1 cellular context compared by ENCODE assay signal in genomic region chr20:388034-388994, GRCh38.
TF ChIP-seq lines count a peak whose summit lies in the region.

No MANE protein-coding gene starts in this region.

TF ChIP-seq in HepG2, 621 proteins besides CTCF, POLR2A, EP300 and RAD21 (continued from another document and continues in another):
- no peak for TF ChIP-seq MLXIP (CRISPR knock-in tag; IDR thresholded peaks at IDR 0.05; ENCODE audit: borderline replicate concordance)
- no peak for TF ChIP-seq ZNF256 (CRISPR knock-in tag; conservative IDR thresholded peaks at IDR 0.05)
- no peak for TF ChIP-seq GABPA (IDR thresholded peaks at IDR 0.05; ENCODE audit: low read depth, low read length)
- no peak for TF ChIP-seq GABPA (CRISPR knock-in tag; IDR thresholded peaks at IDR 0.05; ENCODE audit: low read depth)
- TF ChIP-seq TFE3 (CRISPR knock-in tag; IDR thresholded peaks at IDR 0.05), result no peak
- TF ChIP-seq ZNF883 (CRISPR knock-in tag; IDR thresholded peaks at IDR 0.05; ENCODE audit: not compliant biosample characterization), result peak; percentile 16
- TF ChIP-seq ZNF350 (CRISPR knock-in tag; IDR thresholded peaks at IDR 0.05; ENCODE audit: borderline replicate concordance, low read depth), result 0 out of 2 replicates have a peak, but pooled peaks have one; percentile 23
- no peak for TF ChIP-seq POGZ (CRISPR knock-in tag; IDR thresholded peaks at IDR 0.05)
- TF ChIP-seq, protein P1, sequence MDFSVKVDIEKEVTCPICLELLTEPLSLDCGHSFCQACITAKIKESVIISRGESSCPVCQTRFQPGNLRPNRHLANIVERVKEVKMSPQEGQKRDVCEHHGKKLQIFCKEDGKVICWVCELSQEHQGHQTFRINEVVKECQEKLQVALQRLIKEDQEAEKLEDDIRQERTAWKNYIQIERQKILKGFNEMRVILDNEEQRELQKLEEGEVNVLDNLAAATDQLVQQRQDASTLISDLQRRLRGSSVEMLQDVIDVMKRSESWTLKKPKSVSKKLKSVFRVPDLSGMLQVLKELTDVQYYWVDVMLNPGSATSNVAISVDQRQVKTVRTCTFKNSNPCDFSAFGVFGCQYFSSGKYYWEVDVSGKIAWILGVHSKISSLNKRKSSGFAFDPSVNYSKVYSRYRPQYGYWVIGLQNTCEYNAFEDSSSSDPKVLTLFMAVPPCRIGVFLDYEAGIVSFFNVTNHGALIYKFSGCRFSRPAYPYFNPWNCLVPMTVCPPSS (IDR thresholded peaks at IDR 0.05), result no peak
- TF ChIP-seq POLR2G (IDR thresholded peaks at IDR 0.05; ENCODE audit: low read depth, low read length), result peak; percentile 58
- TF ChIP-seq GATAD2A (CRISPR knock-in tag; IDR thresholded peaks at IDR 0.05), result no peak
- no peak for TF ChIP-seq RARG (CRISPR knock-in tag; IDR thresholded peaks at IDR 0.05; ENCODE audit: low read depth)
- TF ChIP-seq ZNF138 (CRISPR knock-in tag; IDR thresholded peaks at IDR 0.05; ENCODE audit: low read depth), result no peak
- no peak for TF ChIP-seq ZSCAN5A (CRISPR knock-in tag; IDR thresholded peaks at IDR 0.05; ENCODE audit: borderline replicate concordance)
- TF ChIP-seq, protein P2, sequence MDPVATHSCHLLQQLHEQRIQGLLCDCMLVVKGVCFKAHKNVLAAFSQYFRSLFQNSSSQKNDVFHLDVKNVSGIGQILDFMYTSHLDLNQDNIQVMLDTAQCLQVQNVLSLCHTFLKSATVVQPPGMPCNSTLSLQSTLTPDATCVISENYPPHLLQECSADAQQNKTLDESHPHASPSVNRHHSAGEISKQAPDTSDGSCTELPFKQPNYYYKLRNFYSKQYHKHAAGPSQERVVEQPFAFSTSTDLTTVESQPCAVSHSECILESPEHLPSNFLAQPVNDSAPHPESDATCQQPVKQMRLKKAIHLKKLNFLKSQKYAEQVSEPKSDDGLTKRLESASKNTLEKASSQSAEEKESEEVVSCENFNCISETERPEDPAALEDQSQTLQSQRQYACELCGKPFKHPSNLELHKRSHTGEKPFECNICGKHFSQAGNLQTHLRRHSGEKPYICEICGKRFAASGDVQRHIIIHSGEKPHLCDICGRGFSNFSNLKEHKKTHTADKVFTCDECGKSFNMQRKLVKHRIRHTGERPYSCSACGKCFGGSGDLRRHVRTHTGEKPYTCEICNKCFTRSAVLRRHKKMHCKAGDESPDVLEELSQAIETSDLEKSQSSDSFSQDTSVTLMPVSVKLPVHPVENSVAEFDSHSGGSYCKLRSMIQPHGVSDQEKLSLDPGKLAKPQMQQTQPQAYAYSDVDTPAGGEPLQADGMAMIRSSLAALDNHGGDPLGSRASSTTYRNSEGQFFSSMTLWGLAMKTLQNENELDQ (CRISPR knock-in tag; IDR thresholded peaks at IDR 0.05; ENCODE audit: borderline replicate concordance), result no peak
- TF ChIP-seq AGO2 (optimal IDR thresholded peaks at IDR 0.05; ENCODE audit: low read depth, low read length), result peak; percentile 85
- TF ChIP-seq RBM39 (IDR thresholded peaks at IDR 0.05; ENCODE audit: low read depth, low read length, poor library complexity, severe bottlenecking), result peak; percentile 87
- 0 out of 2 replicates have a peak, but pooled peaks have one; percentile 35 for TF ChIP-seq ZNF784 (CRISPR knock-in tag; IDR thresholded peaks at IDR 0.05; ENCODE audit: borderline replicate concordance)
- TF ChIP-seq ZNF687 (CRISPR knock-in tag; IDR thresholded peaks at IDR 0.05), result peak; percentile 57; the same call in 1 of the 2 replicates
- no peak for TF ChIP-seq NFIB (CRISPR knock-in tag; IDR thresholded peaks at IDR 0.05; ENCODE audit: borderline replicate concordance)
- TF ChIP-seq ZNF672 (CRISPR knock-in tag; IDR thresholded peaks at IDR 0.05), result no peak
- TF ChIP-seq ATF4 (CRISPR knock-in tag; IDR thresholded peaks at IDR 0.05), result no peak
- no peak for TF ChIP-seq MTF1 (CRISPR knock-in tag; IDR thresholded peaks at IDR 0.05)
- no peak for TF ChIP-seq NFKBIZ (CRISPR knock-in tag; IDR thresholded peaks at IDR 0.05)
- TF ChIP-seq ZNF768 (CRISPR knock-in tag; IDR thresholded peaks at IDR 0.05), result peak; percentile 40; the same call in 1 of the 2 replicates
- TF ChIP-seq ZNF232 (CRISPR knock-in tag; IDR thresholded peaks at IDR 0.05; ENCODE audit: borderline replicate concordance), result 0 out of 2 replicates have a peak, but pooled peaks have one; percentile 24
- no peak for TF ChIP-seq ZBTB1 (CRISPR knock-in tag; IDR thresholded peaks at IDR 0.05; ENCODE audit: borderline replicate concordance)
- no peak for TF ChIP-seq NAIF1 (CRISPR knock-in tag; IDR thresholded peaks at IDR 0.05; ENCODE audit: borderline replicate concordance)
- TF ChIP-seq ZNF574 (CRISPR knock-in tag; IDR thresholded peaks at IDR 0.05), result no peak; the same call in 1 of the 2 replicates
- no peak for TF ChIP-seq NRL (CRISPR knock-in tag; IDR thresholded peaks at IDR 0.05; ENCODE audit: borderline replicate concordance)
- TF ChIP-seq ZFP37 (CRISPR knock-in tag; IDR thresholded peaks at IDR 0.05; ENCODE audit: borderline replicate concordance), result 0 out of 2 replicates have a peak, but pooled peaks have one; percentile 39
- peak; percentile 92 for TF ChIP-seq ZNF629 (CRISPR knock-in tag; conservative IDR thresholded peaks at IDR 0.05)
- no peak; the same call in 1 of the 2 replicates for TF ChIP-seq ZNF225 (CRISPR knock-in tag; IDR thresholded peaks at IDR 0.05)
- TF ChIP-seq ATF2 (CRISPR knock-in tag; IDR thresholded peaks at IDR 0.05), result no peak
- TF ChIP-seq EED (CRISPR knock-in tag; IDR thresholded peaks at IDR 0.05), result peak; percentile 80
- no peak; the same call in 1 of the 2 replicates for TF ChIP-seq SMC3 (IDR thresholded peaks at IDR 0.05; ENCODE audit: low read length)
- no peak for TF ChIP-seq KLF11 (CRISPR knock-in tag; IDR thresholded peaks at IDR 0.05)
- no peak for TF ChIP-seq ZFP1 (CRISPR knock-in tag; IDR thresholded peaks at IDR 0.05)
- TF ChIP-seq ZNF468 (CRISPR knock-in tag; IDR thresholded peaks at IDR 0.05), result no peak
- TF ChIP-seq, protein P3, sequence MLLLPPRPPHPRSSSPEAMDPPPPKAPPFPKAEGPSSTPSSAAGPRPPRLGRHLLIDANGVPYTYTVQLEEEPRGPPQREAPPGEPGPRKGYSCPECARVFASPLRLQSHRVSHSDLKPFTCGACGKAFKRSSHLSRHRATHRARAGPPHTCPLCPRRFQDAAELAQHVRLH (CRISPR knock-in tag; IDR thresholded peaks at IDR 0.05; ENCODE audit: borderline replicate concordance, low read depth), result no peak
- no peak for TF ChIP-seq ZNF724P (CRISPR knock-in tag; IDR thresholded peaks at IDR 0.05; ENCODE audit: borderline replicate concordance)
